Comparison of ENCODE assay signal across 33 cellular contexts in the genomic region with DNA sequence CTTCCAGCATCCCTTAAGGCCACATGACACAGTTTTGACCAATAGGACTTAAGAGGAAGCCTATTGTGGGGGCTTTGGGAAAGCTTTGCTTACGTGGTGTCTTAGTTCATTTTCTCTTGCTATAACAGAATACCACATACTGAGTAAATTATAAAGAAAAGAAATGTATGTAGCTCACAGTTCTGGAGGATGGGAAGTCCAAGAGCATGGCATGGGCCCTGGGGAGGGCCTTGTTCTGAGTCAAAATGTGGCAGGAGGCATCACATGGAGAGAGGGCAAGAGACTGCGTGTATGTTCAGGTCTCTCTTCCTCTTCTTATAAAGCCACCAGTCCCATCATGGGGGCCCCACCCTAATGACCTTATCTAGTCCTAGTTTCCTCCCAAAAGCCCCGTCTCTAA.
"Had no signal": no experiment of that assay in that cellular context is flagged by ENCODE, and none has a peak within 500 bp of the region (broad histone marks: within the 10 kb centered on the region; RNA-seq: fewer than 3 reads in every experiment).

No MANE protein-coding gene starts in this region.

- H3K4me3 Mint-ChIP-seq: activated CD4-positive, alpha-beta memory T cell treated with anti-CD3 and anti-CD28 coated beads, Interleukin-2, amount 10 ng/mL, durations not matched to agents 7 days and 5 days; activated CD4-positive, alpha-beta T cell treated with anti-CD3 and anti-CD28 coated beads, Interleukin-2, amount 10 ng/mL, durations not matched to agents 7 days and 5 days; activated naive CD4-positive, alpha-beta T cell treated with anti-CD3 and anti-CD28 coated beads, Interleukin-2, amount 50 U/mL, for 24 hours; activated naive CD8-positive, alpha-beta T cell treated with anti-CD3 and anti-CD28 coated beads, Interleukin-2, amount 50 U/mL, for 24 hours; activated T-cell treated with anti-CD3 and anti-CD28 coated beads, Interleukin-2, amount 50 U/mL, for 4 hours; activated T-helper 17 cell treated with anti-CD3 and anti-CD28 coated beads, Interleukin-2, amount 50 U/mL, for 72 hours; effector memory CD8-positive, alpha-beta T cell; nephron progenitor cell; T-helper 1 cell treated with Interleukin-12 subunit alpha and Interleukin-12 subunit beta and Interleukin-4 antibody, amounts not matched to agents 30 μg/mL and 1 μg/mL, for 36 hours had no signal

- H3K9me3 Mint-ChIP-seq: activated CD4-positive, alpha-beta T cell treated with anti-CD3 and anti-CD28 coated beads, Interleukin-2, amount 10 ng/mL, durations not matched to agents 7 days and 5 days; activated naive CD4-positive, alpha-beta T cell treated with anti-CD3 and anti-CD28 coated beads, Interleukin-2, amount 50 U/mL, for 24 hours; activated naive CD8-positive, alpha-beta T cell treated with anti-CD3 and anti-CD28 coated beads, Interleukin-2, amount 50 U/mL, for 24 hours; activated T-helper 17 cell treated with anti-CD3 and anti-CD28 coated beads, Interleukin-2, amount 50 U/mL, for 72 hours; effector memory CD8-positive, alpha-beta T cell had no signal

- ATAC-seq: activated CD4-positive, CD25-positive, alpha-beta regulatory T cell treated with anti-CD3 and anti-CD28 coated beads, Interleukin-2, amount 50 U/mL, for 24 hours; activated naive CD8-positive, alpha-beta T cell treated with anti-CD3 and anti-CD28 coated beads, Interleukin-2, amount 50 U/mL, for 24 hours; activated T-cell treated with anti-CD3 and anti-CD28 coated beads, Interleukin-2, amount 50 U/mL, for 4 hours; activated T-helper 17 cell treated with anti-CD3 and anti-CD28 coated beads, Interleukin-2, amount 50 U/mL, for 72 hours; effector memory CD8-positive, alpha-beta T cell; mucosa of descending colon; sciatic nerve; upper lobe of right lung had no signal

- DNase-seq: activated CD4-positive, alpha-beta memory T cell treated with anti-CD3 and anti-CD28 coated beads, Interleukin-2, amount 10 ng/mL, durations not matched to agents 7 days and 5 days; activated CD4-positive, alpha-beta T cell treated with anti-CD3 and anti-CD28 coated beads, Interleukin-2, amount 10 ng/mL, durations not matched to agents 7 days and 5 days; activated naive CD8-positive, alpha-beta T cell treated with anti-CD3 and anti-CD28 coated beads, Interleukin-2, amount 50 U/mL, for 24 hours; activated T-cell treated with anti-CD3 and anti-CD28 coated beads, Interleukin-2, amount 50 U/mL, for 4 hours; amygdala; caudate nucleus; cortex of kidney; effector memory CD8-positive, alpha-beta T cell; erythroblast; gastrocnemius medialis; glutamatergic neuron; islet precursor cell; left ventricle myocardium inferior; mucosa of descending colon; nephron progenitor cell; stimulated activated CD4-positive, alpha-beta T cell treated with anti-CD3 and anti-CD28 coated beads, Interleukin-12 subunit alpha, Interleukin-12 subunit beta, amount 100 ng/mL, for 4 hours; stimulated activated CD4-positive, alpha-beta T cell treated with anti-CD3 and anti-CD28 coated beads, Interleukin-4, amount 100 ng/mL, for 1 hour; stomach; T-helper 9 cell; tibial artery; upper lobe of right lung had no signal

- H3K27me3 ChIP-seq: gastrocnemius medialis, hepatocyte, neutrophil, stomach, suprapubic skin, tibial artery, upper lobe of right lung had no signal

- H3K36me3 ChIP-seq: gastrocnemius medialis, left ventricle myocardium inferior, neutrophil, stomach, suprapubic skin, tibial artery, upper lobe of right lung had no signal

- H3K27me3 Mint-ChIP-seq: activated CD4-positive, alpha-beta T cell treated with anti-CD3 and anti-CD28 coated beads, Interleukin-2, amount 10 ng/mL, durations not matched to agents 7 days and 5 days; activated naive CD8-positive, alpha-beta T cell treated with anti-CD3 and anti-CD28 coated beads, Interleukin-2, amount 50 U/mL, for 24 hours had no signal

- H3K79me2 ChIP-seq: hepatocyte had no signal

- H3K27ac Mint-ChIP-seq: activated CD4-positive, alpha-beta memory T cell treated with anti-CD3 and anti-CD28 coated beads, Interleukin-2, amount 10 ng/mL, durations not matched to agents 7 days and 5 days; activated CD4-positive, alpha-beta T cell treated with anti-CD3 and anti-CD28 coated beads, Interleukin-2, amount 10 ng/mL, durations not matched to agents 7 days and 5 days; activated naive CD4-positive, alpha-beta T cell treated with anti-CD3 and anti-CD28 coated beads, Interleukin-2, amount 50 U/mL, for 24 hours; activated naive CD8-positive, alpha-beta T cell treated with anti-CD3 and anti-CD28 coated beads, Interleukin-2, amount 50 U/mL, for 24 hours; activated T-helper 17 cell treated with anti-CD3 and anti-CD28 coated beads, Interleukin-2, amount 50 U/mL, for 72 hours; effector memory CD8-positive, alpha-beta T cell; nephron progenitor cell; T-helper 1 cell treated with Interleukin-12 subunit alpha and Interleukin-12 subunit beta and Interleukin-4 antibody, amounts not matched to agents 30 μg/mL and 1 μg/mL, for 36 hours had no signal

- H3K4me2 ChIP-seq: hepatocyte had no signal

- H3K4me3 ChIP-seq: gastrocnemius medialis, hepatocyte, left ventricle myocardium inferior, lung, mucosa of descending colon, skin epidermis, stomach, suprapubic skin, tibial artery, upper lobe of right lung had no signal

- H2AFZ ChIP-seq: hepatocyte had no signal

- H3K4me1 ChIP-seq: gastrocnemius medialis had no signal

- H3K27ac ChIP-seq: gastrocnemius medialis, hepatocyte, left ventricle myocardium inferior, neutrophil, skin epidermis, stomach, suprapubic skin, tibial artery, upper lobe of right lung, VCaP had no signal

- H3K9me3 ChIP-seq: gastrocnemius medialis, mucosa of descending colon, neutrophil, suprapubic skin had no signal

- FAIRE-seq: TTC549 had no signal
